In the genomic region with DNA sequence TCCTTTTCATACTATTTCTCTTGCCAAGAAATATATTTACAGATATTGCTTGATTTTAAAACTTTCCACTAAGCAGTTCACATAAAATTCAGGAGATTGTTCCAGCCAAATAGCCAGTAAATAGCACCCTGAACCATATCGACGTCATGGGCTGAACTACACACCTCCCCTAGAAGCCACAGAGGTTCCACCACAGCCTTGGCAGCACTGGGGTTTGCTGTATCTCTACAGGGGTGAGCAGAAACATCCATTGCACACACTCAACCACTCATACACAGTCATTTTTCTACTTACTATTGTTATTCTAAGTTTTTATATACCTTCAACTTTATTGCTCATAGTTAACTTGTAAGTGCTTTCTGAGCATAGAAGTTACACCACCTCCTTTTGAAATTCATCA, we compare ENCODE assay signal across 15 cellular contexts. TPM values are rescaled to one million over a fixed set of nuclear protein-coding genes. Genes with fewer than 3 reads are reported as not detected.
DNase-seq lines count a peak whose midpoint lies in the region; ATAC-seq and TF ChIP-seq lines count a peak whose summit lies in the region.
"Had no signal": no experiment of that assay in that cellular context is flagged by ENCODE, and none has a peak within 500 bp of the region (broad histone marks: within the 10 kb centered on the region; RNA-seq: fewer than 3 reads in every experiment).

No MANE protein-coding gene starts in this region.

- H3K27ac Mint-ChIP-seq in activated CD8-positive, alpha-beta T cell treated with anti-CD3 and anti-CD28 coated beads, Interleukin-2, amount 10 ng/mL, durations not matched to agents 7 days and 5 days, result peak overlapping the region; percentile 82

- H3K27me3 ChIP-seq in adrenal gland, result peaks cover 19% of the 10 kb centered on the region
- H3K27me3 ChIP-seq: BLaER1, testis had no signal

- H3K9me3 ChIP-seq in adrenal gland (replicated peaks in 1 of 3), result no peaks in the 10 kb centered on the region
- H3K9me3 ChIP-seq: BLaER1, testis had no signal

- H3K4me3 Mint-ChIP-seq in activated CD8-positive, alpha-beta T cell treated with anti-CD3 and anti-CD28 coated beads, Interleukin-2, amount 10 ng/mL, durations not matched to agents 7 days and 5 days, result peak overlapping the region; percentile 45

- peak; percentile 98 for ATAC-seq in activated CD8-positive, alpha-beta T cell treated with anti-CD3 and anti-CD28 coated beads, Interleukin-2, amount 10 ng/mL, durations not matched to agents 7 days and 5 days

- no peak for TF ChIP-seq CTCF in adrenal gland (IDR thresholded peaks at IDR 0.05)

- no peak overlapping the region for H3K4me3 ChIP-seq in adrenal gland
- H3K4me3 ChIP-seq: BLaER1, testis had no signal

- no peaks in the 10 kb centered on the region for H3K36me3 ChIP-seq in adrenal gland (replicated peaks in 1 of 2)
- H3K36me3 ChIP-seq: BLaER1 had no signal

- H3K27ac ChIP-seq in adrenal gland, result no peak overlapping the region
- H3K27ac ChIP-seq: BLaER1, testis had no signal

- H3K27me3 Mint-ChIP-seq in activated CD8-positive, alpha-beta T cell treated with anti-CD3 and anti-CD28 coated beads, Interleukin-2, amount 10 ng/mL, durations not matched to agents 7 days and 5 days (ENCODE audit: low read depth), result no peaks in the 10 kb centered on the region

- H3K36me3 Mint-ChIP-seq in activated CD8-positive, alpha-beta T cell treated with anti-CD3 and anti-CD28 coated beads, Interleukin-2, amount 10 ng/mL, durations not matched to agents 7 days and 5 days (ENCODE audit: low read depth), result peaks cover 6% of the 10 kb centered on the region

- DNase-seq in HEK293T (ENCODE audit: extremely low spot score) (peak; percentile 6), astrocyte of the hippocampus (ENCODE audit: low read depth, low spot score) (peak; percentile 1), adrenal gland (no peak), COLO829 (ENCODE audit: low spot score) (no peak), COLO668 (lab: John Stamatoyannopoulos, UW; ENCODE audit: unreplicated experiment) (no peak), AML-193 (lab: John Stamatoyannopoulos, UW) (no peak)
- DNase-seq in activated CD8-positive, alpha-beta T cell treated with anti-CD3 and anti-CD28 coated beads, Interleukin-2, amount 10 ng/mL, durations not matched to agents 7 days and 5 days, result peak; percentile 88
- DNase-seq in stimulated activated CD8-positive, alpha-beta memory T cell treated with anti-CD3 and anti-CD28 coated beads, Interleukin-12 subunit alpha, Interleukin-12 subunit beta, amount 100 ng/mL, for 24 hours (ENCODE audit: extremely low read depth), result peak; percentile 35
- DNase-seq: aorta, midbrain, NCI-H2029 treated with DMSO at 0.1 percent for 48 hours, T1000, testis had no signal

- WGBS in adrenal gland, 4 donors, result 45 to 54% (median 52%) methylated on average over 2 of the region's 2 CpGs

- intact Hi-C loops in adrenal gland (cut with DNase I), result no loop called here

- H3K9me3 Mint-ChIP-seq in activated CD8-positive, alpha-beta T cell treated with anti-CD3 and anti-CD28 coated beads, Interleukin-2, amount 10 ng/mL, durations not matched to agents 7 days and 5 days (ENCODE audit: insufficient read depth), result peaks cover 9% of the 10 kb centered on the region

- POLR2A ChIA-PET in HEK293T (lab: Yijun Ruan, JAX), result no interaction called here
- POLR2A ChIA-PET in activated CD8-positive, alpha-beta T cell treated with anti-CD3 and anti-CD28 coated beads, Interleukin-2, amount 10 ng/mL, durations not matched to agents 7 days and 5 days (lab: Charles Lee), result interaction anchor here (0.8 to 3.0 kb wide), 4 partner anchors 8 to 110 kb away, joined by 3 to 15 read pairs (median 3); no protein-coding TSS in a partner anchor

- H3K4me1 Mint-ChIP-seq in activated CD8-positive, alpha-beta T cell treated with anti-CD3 and anti-CD28 coated beads, Interleukin-2, amount 10 ng/mL, durations not matched to agents 7 days and 5 days (ENCODE audit: low read depth), result peaks cover 39% of the 10 kb centered on the region

- CTCF ChIA-PET in HEK293T (lab: Yijun Ruan, JAX), result no interaction called here
- CTCF ChIA-PET in activated CD8-positive, alpha-beta T cell treated with anti-CD3 and anti-CD28 coated beads, Interleukin-2, amount 10 ng/mL, durations not matched to agents 7 days and 5 days (lab: Charles Lee), result interaction anchor here (1.0 to 1.5 kb wide), 2 partner anchors 131 to 262 kb away, joined by 3 to 9 read pairs; no protein-coding TSS in a partner anchor

- TF ChIP-seq POLR2A in adrenal gland (IDR thresholded peaks at IDR 0.05), result no peak

- no peaks in the 10 kb centered on the region for H3K4me1 ChIP-seq in adrenal gland (replicated peaks in 1 of 2)
- H3K4me1 ChIP-seq: BLaER1, testis had no signal

TF ChIP-seq in HEK293T, 16 proteins besides CTCF, POLR2A, EP300 and RAD21:
- TF ChIP-seq FOXK2 (IDR thresholded peaks at IDR 0.05), result no peak
- TF ChIP-seq HDGF (IDR thresholded peaks at IDR 0.05; ENCODE audit: borderline replicate concordance), result no peak
- no peak for TF ChIP-seq ARNT (IDR thresholded peaks at IDR 0.05)
- no peak for TF ChIP-seq SUZ12 (IDR thresholded peaks at IDR 0.05)
- TF ChIP-seq TARDBP (IDR thresholded peaks at IDR 0.05), result no peak
- no peak for TF ChIP-seq FOXA1 (IDR thresholded peaks at IDR 0.05)
- TF ChIP-seq ZNF384 (IDR thresholded peaks at IDR 0.05), result no peak

RNA-seq across cellular contexts. Expression of gene EIF2S3B, which starts 8.1 kb away (rescaled TPM):
- total RNA-seq in activated CD8-positive, alpha-beta T cell treated with anti-CD3 and anti-CD28 coated beads, Interleukin-2, amount 10 ng/mL, durations not matched to agents 7 days and 5 days, result 1 to 10 TPM; 1.8 to 2.3 TPM
- total RNA-seq in adrenal gland, result 1 to 10 TPM in 2 of 8 donors, under 1 TPM in 5, not detected in 1; 0.25 to 2.6 (median 0.60) TPM
- under 1 TPM; 0.10 to 0.59 (median 0.56) TPM for polyA plus RNA-seq in adrenal gland

RNA-seq across cellular contexts. Expression of gene KLRC1, which starts 44.4 kb away (rescaled TPM):
- 1 to 10 TPM; 4.9 to 5.0 TPM for total RNA-seq in activated CD8-positive, alpha-beta T cell treated with anti-CD3 and anti-CD28 coated beads, Interleukin-2, amount 10 ng/mL, durations not matched to agents 7 days and 5 days
- under 1 TPM in 3 of 8 donors, not detected in 5; 0.14 to 0.47 (median 0.42) TPM for total RNA-seq in adrenal gland
- under 1 TPM in 2 of 3 donors, not detected in 1; 0.11 to 0.20 TPM for polyA plus RNA-seq in adrenal gland
- total RNA-seq: endothelial cell of umbilical vein had no signal
- polyA plus RNA-seq: aorta, endothelial cell of umbilical vein had no signal

Comparison
In these comparisons a context has a peak if more than half of its experiments do, and no peak if none do; other contexts are left out.
1. DNase-seq: peak in HEK293T (single experiment), activated CD8-positive, alpha-beta T cell treated with anti-CD3 and anti-CD28 coated beads, Interleukin-2, amount 10 ng/mL, durations not matched to agents 7 days and 5 days (single experiment), astrocyte of the hippocampus (single experiment) and stimulated activated CD8-positive, alpha-beta memory T cell treated with anti-CD3 and anti-CD28 coated beads, Interleukin-12 subunit alpha, Interleukin-12 subunit beta, amount 100 ng/mL, for 24 hours (single experiment); none in adrenal gland (0 of 7), COLO829 (single experiment), COLO668 (single experiment) and AML-193 (0 of 2).
2. RNA of gene KLRC1, which starts 44.4 kb away (total RNA-seq): 4.9 to 5.0 TPM in activated CD8-positive, alpha-beta T cell treated with anti-CD3 and anti-CD28 coated beads, Interleukin-2, amount 10 ng/mL, durations not matched to agents 7 days and 5 days; 0.14 to 0.47 TPM in adrenal gland; every median in the first group is over 4 times any median in the second.